In the genomic region with DNA sequence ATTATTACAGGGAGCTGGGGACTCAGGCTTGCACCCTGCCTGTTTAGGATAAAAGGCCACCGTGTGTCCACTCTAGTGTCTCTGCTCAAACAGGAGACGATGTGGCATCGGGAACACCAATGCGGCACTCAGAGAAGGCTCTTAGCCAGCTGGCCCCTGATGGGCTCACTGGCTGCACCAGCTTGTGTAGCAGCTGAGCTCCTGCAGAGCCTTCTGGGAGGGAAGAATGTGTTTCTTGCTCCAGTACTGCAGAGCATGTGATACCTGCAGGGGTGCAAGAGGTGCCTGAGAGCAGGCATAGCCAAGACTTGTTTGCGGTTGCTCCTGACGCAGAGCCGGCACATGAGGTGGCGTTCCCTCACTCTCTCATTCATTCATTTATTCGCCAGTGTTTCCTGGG, we compare ENCODE assay signal across 1 cellular context.
TF ChIP-seq lines count a peak whose summit lies in the region.

No MANE protein-coding gene starts in this region.

TF ChIP-seq in H1, 55 proteins besides CTCF, POLR2A, EP300 and RAD21:
- no peak for TF ChIP-seq TCF12 (IDR thresholded peaks at IDR 0.05; ENCODE audit: low read depth, low read length)
- no peak for TF ChIP-seq NRF1 (IDR thresholded peaks at IDR 0.05; ENCODE audit: low read depth, low read length)
- no peak for TF ChIP-seq CBX8 (IDR thresholded peaks at IDR 0.05; ENCODE audit: borderline replicate concordance, low read depth, low read length)
- no peak for TF ChIP-seq FOSL1 (IDR thresholded peaks at IDR 0.05; ENCODE audit: insufficient read depth, low read depth, low read length)
- TF ChIP-seq CTBP2 (IDR thresholded peaks at IDR 0.05; ENCODE audit: borderline replicate concordance, insufficient read depth, insufficient read length, low read length) = no peak
- no peak for TF ChIP-seq TAF1 (IDR thresholded peaks at IDR 0.05; ENCODE audit: low read depth, low read length)
- TF ChIP-seq, protein P1, sequence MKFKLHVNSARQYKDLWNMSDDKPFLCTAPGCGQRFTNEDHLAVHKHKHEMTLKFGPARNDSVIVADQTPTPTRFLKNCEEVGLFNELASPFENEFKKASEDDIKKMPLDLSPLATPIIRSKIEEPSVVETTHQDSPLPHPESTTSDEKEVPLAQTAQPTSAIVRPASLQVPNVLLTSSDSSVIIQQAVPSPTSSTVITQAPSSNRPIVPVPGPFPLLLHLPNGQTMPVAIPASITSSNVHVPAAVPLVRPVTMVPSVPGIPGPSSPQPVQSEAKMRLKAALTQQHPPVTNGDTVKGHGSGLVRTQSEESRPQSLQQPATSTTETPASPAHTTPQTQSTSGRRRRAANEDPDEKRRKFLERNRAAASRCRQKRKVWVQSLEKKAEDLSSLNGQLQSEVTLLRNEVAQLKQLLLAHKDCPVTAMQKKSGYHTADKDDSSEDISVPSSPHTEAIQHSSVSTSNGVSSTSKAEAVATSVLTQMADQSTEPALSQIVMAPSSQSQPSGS (IDR thresholded peaks at IDR 0.05; ENCODE audit: low read length) = no peak
- TF ChIP-seq SIX5 (IDR thresholded peaks at IDR 0.05; ENCODE audit: low read depth, low read length) = no peak
- TF ChIP-seq EZH2 (IDR thresholded peaks at IDR 0.05; ENCODE audit: low read depth, low read length, severe bottlenecking) = no peak
- TF ChIP-seq JUN (IDR thresholded peaks at IDR 0.05; ENCODE audit: low read depth, low read length) = no peak
- TF ChIP-seq KDM1A (IDR thresholded peaks at IDR 0.05; ENCODE audit: borderline replicate concordance, low read length) = no peak
- TF ChIP-seq SIN3A (conservative IDR thresholded peaks at IDR 0.05 in 1 of 2, IDR thresholded peaks at IDR 0.05 in 1 of 2; ENCODE audit: low read depth in 1 of 2, low read length in 2 of 2) = no peak
- no peak for TF ChIP-seq SP2 (IDR thresholded peaks at IDR 0.05; ENCODE audit: low read length)
- no peak for TF ChIP-seq CHD1 (IDR thresholded peaks at IDR 0.05; ENCODE audit: low read depth, low read length)
- TF ChIP-seq SUZ12 (IDR thresholded peaks at IDR 0.05; ENCODE audit: low read length) = no peak
- TF ChIP-seq, protein P2, sequence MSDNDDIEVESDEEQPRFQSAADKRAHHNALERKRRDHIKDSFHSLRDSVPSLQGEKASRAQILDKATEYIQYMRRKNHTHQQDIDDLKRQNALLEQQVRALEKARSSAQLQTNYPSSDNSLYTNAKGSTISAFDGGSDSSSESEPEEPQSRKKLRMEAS (IDR thresholded peaks at IDR 0.05) = no peak
